13 cellular contexts compared by ENCODE assay signal in the genomic region with DNA sequence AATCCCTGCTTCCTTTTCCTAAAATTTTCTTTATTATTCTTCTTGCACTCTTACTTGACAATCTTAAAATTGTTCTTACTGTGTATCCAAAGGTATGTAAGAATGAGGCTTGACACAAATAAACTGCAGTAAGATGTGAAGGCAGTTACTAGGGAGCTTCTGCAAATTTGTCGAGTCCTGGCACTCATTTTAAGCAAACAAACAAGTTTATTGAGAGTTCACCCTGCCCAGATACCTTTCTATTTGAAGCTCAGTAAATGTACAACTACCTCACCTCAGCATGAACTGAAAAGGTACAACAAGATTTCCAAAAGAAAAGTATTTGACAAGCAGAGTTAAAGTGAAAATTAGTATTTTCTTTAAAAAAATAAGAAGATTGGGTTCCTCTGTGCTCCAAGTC.
"Had no signal": no experiment of that assay in that cellular context is flagged by ENCODE, and none has a peak within 500 bp of the region (broad histone marks: within the 10 kb centered on the region; RNA-seq: fewer than 3 reads in every experiment).

No MANE protein-coding gene starts in this region.

- H3K27ac ChIP-seq: pancreas had no signal

- H3K36me3 Mint-ChIP-seq: activated naive CD8-positive, alpha-beta T cell had no signal

- H3K27ac Mint-ChIP-seq: activated naive CD8-positive, alpha-beta T cell had no signal

- H3K4me3 ChIP-seq: breast epithelium, dorsolateral prefrontal cortex, pancreas had no signal

- H3K27me3 Mint-ChIP-seq: activated naive CD8-positive, alpha-beta T cell had no signal

- ATAC-seq: esophagus mucosa had no signal

- H3K9me3 ChIP-seq: breast epithelium, pancreas had no signal

- DNase-seq: activated CD4-positive, alpha-beta T cell treated with anti-CD3 and anti-CD28 coated beads, Interleukin-2, amount 50 U/mL, for 4 hours; activated CD4-positive, CD25-positive, alpha-beta regulatory T cell treated with anti-CD3 and anti-CD28 coated beads, Interleukin-2, amount 50 U/mL, for 72 hours; activated effector memory CD4-positive, alpha-beta T cell treated with anti-CD3 and anti-CD28 coated beads, Interleukin-2, amount 50 U/mL, for 16 hours; activated T-cell treated with anti-CD3 and anti-CD28 coated beads, Interleukin-2, amount 50 U/mL, for 1 hour; aorta; dorsolateral prefrontal cortex; mesendoderm; pancreas; small intestine; T-helper 2 cell had no signal

- H3K36me3 ChIP-seq: breast epithelium, pancreas had no signal

- H3K4me3 Mint-ChIP-seq: activated naive CD8-positive, alpha-beta T cell had no signal

- H3K4me1 ChIP-seq: breast epithelium, pancreas had no signal
